Comparison of ENCODE assay signal across 10 cellular contexts in the genomic region with DNA sequence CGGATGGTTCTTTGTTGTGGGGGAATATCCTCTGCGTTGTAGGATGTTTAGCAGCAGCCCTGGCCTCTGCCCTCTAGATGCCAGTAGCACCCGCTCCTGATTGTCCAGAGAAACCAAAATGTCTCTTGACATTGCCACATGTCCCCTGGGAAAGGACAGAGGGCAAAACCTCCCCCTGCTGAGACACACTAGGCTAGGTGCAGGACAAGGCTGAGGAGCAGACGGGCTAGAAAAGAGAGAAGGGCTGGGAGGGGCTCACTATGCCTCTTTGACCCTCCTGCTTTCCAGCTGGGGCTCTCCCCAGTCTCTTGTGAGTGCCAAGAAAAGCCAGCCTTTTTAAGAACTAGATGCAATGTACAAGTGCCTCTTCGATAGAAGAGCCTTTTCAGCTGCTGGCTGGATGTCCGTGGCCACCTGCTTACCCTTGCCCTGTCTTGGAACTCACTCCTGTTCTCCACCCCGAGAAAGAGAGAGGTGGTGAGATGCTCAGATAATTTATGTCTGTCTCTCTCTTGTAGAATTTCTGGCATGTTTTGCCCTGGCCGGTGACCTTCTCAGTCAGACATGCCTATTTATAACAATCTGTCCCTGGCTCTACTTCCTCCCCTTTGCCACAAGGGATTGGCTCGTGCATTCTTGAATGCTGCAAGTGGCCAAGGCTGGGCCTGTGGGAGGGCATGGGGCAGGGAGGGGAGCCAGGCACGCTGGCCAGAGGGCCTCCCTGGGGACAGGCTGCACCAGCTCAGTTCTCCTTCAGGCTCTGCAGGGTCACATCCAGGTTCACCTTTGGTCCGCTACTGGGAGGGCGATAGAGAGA.
DNase-seq lines count a peak whose midpoint lies in the region; ATAC-seq, FAIRE-seq and TF ChIP-seq lines count a peak whose summit lies in the region.
"Had no signal": no experiment of that assay in that cellular context is flagged by ENCODE, and none has a peak within 500 bp of the region (broad histone marks: within the 10 kb centered on the region; RNA-seq: fewer than 3 reads in every experiment).

No MANE protein-coding gene starts in this region.

- intact Hi-C loops in mucosa of descending colon (cut with DNase I, micrococcal nuclease), result loop anchor here in 1 of 2 donors (10.0 kb wide), 1 partner anchor 500 kb away; a partner anchor contains a TSS

- H3K27ac ChIP-seq in 22Rv1, result peak overlapping the region; percentile 99

- H3K4me1 ChIP-seq in mucosa of descending colon (ENCODE audit: low read depth), result peaks cover 35% of the 10 kb centered on the region

- no peak for ATAC-seq in mucosa of descending colon
- no peak for ATAC-seq in HG03139 (IDR thresholded peaks at IDR 0.05; ENCODE audit: unreplicated experiment)
- ATAC-seq in HG03108 (IDR thresholded peaks at IDR 0.05; ENCODE audit: unreplicated experiment), result no peak
- no peak for ATAC-seq in GM18858 (IDR thresholded peaks at IDR 0.05; ENCODE audit: unreplicated experiment)

- DNase-seq in HTR-8/SVneo (ENCODE audit: insufficient read length, low spot score), result peak; percentile 34
- peak; percentile 32 for DNase-seq in cerebellar cortex (ENCODE audit: low spot score)
- DNase-seq in mucosa of descending colon, result peak; percentile 20 to 57 (median 46)
- no peak for DNase-seq in retina
- DNase-seq: NCI-H82, spleen had no signal

- no peaks in the 10 kb centered on the region for H3K9me3 ChIP-seq in mucosa of descending colon
- H3K9me3 ChIP-seq: spleen had no signal

- FAIRE-seq in HTR-8/SVneo (lab: Jason Lieb, UNC), result peak; percentile 57

- no peaks in the 10 kb centered on the region for H3K36me3 ChIP-seq in mucosa of descending colon (ENCODE audit: low read depth)
- H3K36me3 ChIP-seq: spleen had no signal

- TF ChIP-seq CTCF in 22Rv1 (IDR thresholded peaks at IDR 0.05) (peak; percentile 17; the same call in 1 of the 2 replicates), mucosa of descending colon (IDR thresholded peaks at IDR 0.05) (no peak)

- no peak overlapping the region for H3K4me3 ChIP-seq in mucosa of descending colon
- H3K4me3 ChIP-seq: spleen had no signal
